Comparison of ENCODE assay signal across 17 cellular contexts in the genomic region with DNA sequence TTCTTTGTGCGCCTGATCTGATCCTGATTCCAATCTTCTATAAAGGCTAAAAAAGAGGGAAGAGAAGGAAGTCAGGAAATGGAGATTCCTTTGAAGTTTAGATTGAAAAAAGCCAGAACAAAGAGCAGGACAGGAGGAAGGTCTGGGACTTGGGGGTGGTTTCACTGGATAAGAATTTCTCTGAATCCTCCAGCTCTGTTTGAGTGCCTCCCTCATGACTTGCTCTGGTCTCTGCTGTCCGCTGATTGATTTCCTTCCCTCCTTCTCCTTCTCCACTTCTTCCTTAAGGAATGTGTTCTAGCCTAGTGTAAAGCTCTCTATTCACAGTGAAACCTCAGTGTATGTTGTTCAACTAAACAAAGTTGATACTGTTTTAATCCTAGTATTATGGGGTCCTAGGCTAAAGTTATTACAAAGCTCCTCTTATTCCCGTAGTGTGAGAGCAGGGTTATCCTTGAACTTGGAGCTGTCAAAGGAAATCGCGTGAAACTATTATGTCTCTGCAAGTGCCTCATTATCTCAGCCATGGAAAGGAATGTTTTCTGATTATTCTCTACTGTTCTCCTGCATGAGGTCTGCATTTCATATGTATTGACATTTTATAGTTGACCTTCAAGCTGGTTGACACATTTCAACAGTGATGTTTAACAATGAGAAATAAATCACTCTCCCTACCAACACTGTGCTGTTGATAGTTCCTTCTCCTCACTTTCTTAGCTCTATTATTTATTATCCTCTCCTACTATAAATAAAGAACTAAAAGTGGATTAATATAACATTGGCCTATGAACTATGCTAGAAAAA.
"Had no signal": no experiment of that assay in that cellular context is flagged by ENCODE, and none has a peak within 500 bp of the region (broad histone marks: within the 10 kb centered on the region; RNA-seq: fewer than 3 reads in every experiment).

No MANE protein-coding gene starts in this region.

- ATAC-seq: activated CD8-positive, alpha-beta memory T cell treated with anti-CD3 and anti-CD28 coated beads, Interleukin-2, amount 10 ng/mL, durations not matched to agents 7 days and 5 days; activated T-cell treated with anti-CD3 and anti-CD28 coated beads, Interleukin-2, amount 50 U/mL, for 4 hours; esophagus mucosa; stimulated activated naive CD8-positive, alpha-beta T cell treated with anti-CD3 and anti-CD28 coated beads, Interleukin-15, amount 100 ng/mL, for 72 hours had no signal

- H3K27ac ChIP-seq: left ventricle myocardium inferior, neutrophil, testis had no signal

- DNase-seq: activated CD4-positive, alpha-beta T cell treated with anti-CD3 and anti-CD28 coated beads for 1 hour; activated CD4-positive, alpha-beta T cell treated with anti-CD3 and anti-CD28 coated beads, Interleukin-2, amount 50 U/mL, for 48 hours; activated CD8-positive, alpha-beta memory T cell treated with anti-CD3 and anti-CD28 coated beads, Interleukin-2, amount 10 ng/mL, durations not matched to agents 7 days and 5 days; activated effector memory CD4-positive, alpha-beta T cell treated with anti-CD3 and anti-CD28 coated beads, Interleukin-2, amount 50 U/mL, for 16 hours; activated T-cell treated with anti-CD3 and anti-CD28 coated beads, Interleukin-2, amount 50 U/mL, for 4 hours; cerebellar nuclear complex; dermis blood vessel endothelial cell; glutamatergic neuron; kidney; left ventricle myocardium inferior; posterior cingulate gyrus; stimulated activated CD4-positive, alpha-beta T cell treated with anti-CD3 and anti-CD28 coated beads, Interleukin-4, amount 100 ng/mL, for 4 hours; stimulated activated naive CD8-positive, alpha-beta T cell treated with anti-CD3 and anti-CD28 coated beads, Interleukin-15, amount 100 ng/mL, for 72 hours; testis had no signal

- H3K27me3 ChIP-seq: neutrophil, testis had no signal

- H3K4me1 ChIP-seq: left ventricle myocardium inferior, testis had no signal

- FAIRE-seq: kidney, urothelium cell line had no signal

- H3K36me3 ChIP-seq: left ventricle myocardium inferior, neutrophil had no signal

- H3K4me3 ChIP-seq: left ventricle myocardium inferior, testis had no signal
